20 cellular contexts compared by ENCODE assay signal in the genomic region with DNA sequence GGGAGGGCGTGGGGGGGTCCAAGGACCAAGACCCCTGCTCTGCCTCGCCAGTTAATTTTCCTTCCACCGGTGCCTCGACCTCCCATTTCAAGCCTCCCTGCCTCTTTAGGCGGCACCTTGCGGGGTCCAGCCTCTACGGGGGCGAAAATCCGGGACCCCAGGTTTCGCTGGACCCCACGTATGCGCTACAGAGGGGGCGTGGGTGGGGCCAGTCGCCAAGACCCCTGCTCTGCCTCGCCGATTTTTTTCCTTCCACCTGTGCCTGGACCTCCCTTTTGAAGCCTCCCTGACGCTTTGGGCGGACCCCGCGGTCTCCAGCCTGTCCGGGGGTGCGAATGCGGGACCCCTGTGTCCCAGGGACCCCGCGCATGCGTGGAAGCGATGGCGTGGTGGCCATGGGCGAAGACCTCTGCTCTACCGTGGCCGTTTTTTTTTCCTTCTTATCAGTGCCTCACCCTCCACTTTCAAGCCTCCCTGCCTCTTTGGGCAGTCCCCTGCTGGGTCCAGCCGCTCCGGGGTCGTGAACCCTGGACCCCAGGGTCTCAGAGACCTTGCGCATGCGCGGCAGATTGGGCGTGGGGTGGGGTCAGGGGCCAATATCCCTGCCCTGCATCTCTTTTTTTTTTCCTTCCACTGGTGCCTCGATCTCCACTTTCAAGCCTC.
DNase-seq lines count a peak whose midpoint lies in the region; ATAC-seq, FAIRE-seq and TF ChIP-seq lines count a peak whose summit lies in the region.
"Had no signal": no experiment of that assay in that cellular context is flagged by ENCODE, and none has a peak within 500 bp of the region (broad histone marks: within the 10 kb centered on the region; RNA-seq: fewer than 3 reads in every experiment).

No MANE protein-coding gene starts in this region.

- intact Hi-C loops in K562 (cut with micrococcal nuclease) = loop anchor here (1.0 to 10.0 kb wide), 2 partner anchors 222 to 279 kb away; no protein-coding TSS in a partner anchor

- peak; percentile 54 for DNase-seq in NCI-H748 (lab: John Stamatoyannopoulos, UW; ENCODE audit: unreplicated experiment)
- no peak for DNase-seq in NCI-H748 treated with DMSO at 0.1 percent for 48 hours (lab: John Stamatoyannopoulos, UW)
- DNase-seq in HEK293T (ENCODE audit: extremely low spot score) = peak; percentile 43
- no peak for DNase-seq in NT2/D1 (ENCODE audit: low read depth, low spot score)
- peak; percentile 56 to 78 (median 66) for DNase-seq in K562 (ENCODE audit: extremely low read depth in 1 of 4, low spot score in 3 of 4)
- DNase-seq in hepatic stellate cell (ENCODE audit: low spot score) = no peak
- no peak for DNase-seq in brain microvascular endothelial cell
- DNase-seq: CD8-positive, alpha-beta memory T cell; DND-41; MV-4-11; NCI-H1417 treated with DMSO at 0.1 percent for 48 hours; NCI-H187 treated with DMSO at 0.1 percent for 48 hours; Peyer's patch; T-cell had no signal

- H3K9me3 Mint-ChIP-seq in stimulated activated memory B cell treated with anti-CD40 and anti-IgM and Interleukin-4, amounts not matched to agents 10 μg/mL and 1 μg/mL and 100 μg/mL, for 72 hours = peaks cover 10% of the 10 kb centered on the region
- H3K9me3 Mint-ChIP-seq: T-cell had no signal

- H3K36me3 Mint-ChIP-seq in stimulated activated memory B cell treated with anti-CD40 and anti-IgM and Interleukin-4, amounts not matched to agents 10 μg/mL and 1 μg/mL and 100 μg/mL, for 72 hours = no peaks in the 10 kb centered on the region
- H3K36me3 Mint-ChIP-seq: CD8-positive, alpha-beta memory T cell; T-cell had no signal

- BruUV-seq in K562 (replicated peaks; lab: Mats Ljungman, UMichigan) = no TSS peak

- no peaks in the 10 kb centered on the region for H3K9me1 ChIP-seq in K562 (ENCODE audit: control insufficient read depth, insufficient read depth, low read length)

- no peaks in the 10 kb centered on the region for H3K27me3 Mint-ChIP-seq in stimulated activated memory B cell treated with anti-CD40 and anti-IgM and Interleukin-4, amounts not matched to agents 10 μg/mL and 1 μg/mL and 100 μg/mL, for 72 hours
- H3K27me3 Mint-ChIP-seq: CD8-positive, alpha-beta memory T cell; T-cell had no signal

- H4K20me1 ChIP-seq in K562 (replicated peaks; ENCODE audit: control insufficient read depth, insufficient read depth, low read length) = no peaks in the 10 kb centered on the region
- H4K20me1 ChIP-seq: BLaER1 had no signal

- H3K36me3 ChIP-seq in NT2/D1 (ENCODE audit: insufficient read depth, insufficient read length, low read length) = no peaks in the 10 kb centered on the region
- no peaks in the 10 kb centered on the region for H3K36me3 ChIP-seq in K562 (ENCODE audit: control insufficient read depth, insufficient read depth, low read length)
- H3K36me3 ChIP-seq in brain microvascular endothelial cell (replicated peaks) = no peaks in the 10 kb centered on the region
- H3K36me3 ChIP-seq: BLaER1, Peyer's patch, SJSA1 had no signal

- H3K4me3 Mint-ChIP-seq in stimulated activated memory B cell treated with anti-CD40 and anti-IgM and Interleukin-4, amounts not matched to agents 10 μg/mL and 1 μg/mL and 100 μg/mL, for 72 hours = no peak overlapping the region
- H3K4me3 Mint-ChIP-seq: CD8-positive, alpha-beta memory T cell; T-cell had no signal

- H3K27me3 ChIP-seq in NT2/D1 (ENCODE audit: insufficient read depth, insufficient read length) (peaks cover 100% of the 10 kb centered on the region), K562 (ENCODE audit: control insufficient read depth in 2 of 2, insufficient read depth in 2 of 2, low read length in 2 of 2) (peaks cover 0 to 6% of the 10 kb centered on the region in 2 experiments; a peak in 1 of 5 replicates), brain microvascular endothelial cell (replicated peaks) (no peaks in the 10 kb centered on the region)
- H3K27me3 ChIP-seq: BLaER1, Peyer's patch, SJSA1 had no signal

- H3K9ac ChIP-seq in NT2/D1 (ENCODE audit: insufficient read length, low read depth) (peak overlapping the region; percentile 85), K562 (ENCODE audit: insufficient read depth in 1 of 2, low read depth in 2 of 2, low read length in 2 of 2) (peak overlapping the region; percentile 82 to 93)
- H3K9ac ChIP-seq: BLaER1 had no signal

- no peak overlapping the region for H3K27ac Mint-ChIP-seq in stimulated activated memory B cell treated with anti-CD40 and anti-IgM and Interleukin-4, amounts not matched to agents 10 μg/mL and 1 μg/mL and 100 μg/mL, for 72 hours
- H3K27ac Mint-ChIP-seq: CD8-positive, alpha-beta memory T cell; T-cell had no signal

- TF ChIP-seq RAD21 in K562 (CRISPR knock-in tag; conservative IDR thresholded peaks at IDR 0.05 in 1 of 2, IDR thresholded peaks at IDR 0.05 in 1 of 2) = no peak

- 3% methylated on average over 16 of the region's 39 CpGs for WGBS in K562 (ENCODE audit: insufficient coverage, low coverage, missing lambda C conversion rate)

- H3K4me2 ChIP-seq in K562 (ENCODE audit: insufficient read depth, low read length) = peak overlapping the region; percentile 83
- H3K4me2 ChIP-seq: BLaER1 had no signal

- H3K79me2 ChIP-seq in K562 (ENCODE audit: control insufficient read depth, insufficient read depth, low read length) = no peaks in the 10 kb centered on the region; the same call in 2 of the 3 replicates

- TF ChIP-seq CTCF in K562 (IDR thresholded peaks at IDR 0.05 in 2 of 3, conservative IDR thresholded peaks at IDR 0.05 in 1 of 3; ENCODE audit: insufficient read depth in 2 of 3, low read depth in 1 of 3, low read length in 3 of 3) (no peak), brain microvascular endothelial cell (IDR thresholded peaks at IDR 0.05; ENCODE audit: low read depth, low read length, missing control alignments) (no peak)

- POLR2A ChIA-PET in HEK293T (lab: Yijun Ruan, JAX) (no interaction called here), K562 (lab: Yijun Ruan, JAX) (no interaction called here)

- H3K27ac ChIP-seq in K562 (ENCODE audit: extremely low read depth, low read depth, low read length) (peak overlapping the region; percentile 72), brain microvascular endothelial cell (no peak overlapping the region)
- H3K27ac ChIP-seq: BLaER1, Peyer's patch, SJSA1 had no signal

- no peak for TF ChIP-seq EP300 in K562 (IDR thresholded peaks at IDR 0.05; ENCODE audit: low read length)

- H3K4me1 ChIP-seq in NT2/D1 (ENCODE audit: insufficient read depth, insufficient read length) (peaks cover 37% of the 10 kb centered on the region), K562 (replicated peaks in 1 of 2; ENCODE audit: control insufficient read depth in 2 of 2, insufficient read depth in 2 of 2, low read length in 2 of 2) (peaks cover 29 to 100% of the 10 kb centered on the region in 2 experiments)
- H3K4me1 ChIP-seq: BLaER1, Peyer's patch, SJSA1 had no signal

- H3K9me3 ChIP-seq in NT2/D1 (ENCODE audit: insufficient read depth, low read length) = no peaks in the 10 kb centered on the region
- no peaks in the 10 kb centered on the region for H3K9me3 ChIP-seq in K562 (replicated peaks; ENCODE audit: control insufficient read depth, insufficient read depth, low read depth, low read length)

- FAIRE-seq in K562 (lab: Jason Lieb, UNC) = peak; percentile 54
- FAIRE-seq: A204.1, H54, HTR-8/SVneo had no signal

- no peak for TF ChIP-seq POLR2A in K562 (conservative IDR thresholded peaks at IDR 0.05)

- H2AFZ ChIP-seq in K562 (ENCODE audit: low read depth, low read length) = peak overlapping the region; percentile 98

- H3K4me1 Mint-ChIP-seq in stimulated activated memory B cell treated with anti-CD40 and anti-IgM and Interleukin-4, amounts not matched to agents 10 μg/mL and 1 μg/mL and 100 μg/mL, for 72 hours = no peaks in the 10 kb centered on the region
- H3K4me1 Mint-ChIP-seq: CD8-positive, alpha-beta memory T cell; T-cell had no signal

- H3K4me3 ChIP-seq in NT2/D1 (ENCODE audit: insufficient read length, low read depth) (peak overlapping the region; percentile 73), K562 (peak overlapping the region; percentile 35), brain microvascular endothelial cell (ENCODE audit: low read depth, low read length) (no peak overlapping the region)
- H3K4me3 ChIP-seq: BLaER1, Peyer's patch, SJSA1 had no signal

- in situ Hi-C loops in K562 (cut with MboI) = no loop called here
- in situ Hi-C loops in brain microvascular endothelial cell (cut with HindIII; ENCODE audit: low pct_ligation_motif_present, low sequenced_read_pairs) = no loop called here

- peak; percentile 21 for ATAC-seq in K562
- no peak for ATAC-seq in stimulated activated memory B cell treated with anti-CD40 and anti-IgM and Interleukin-4, amounts not matched to agents 10 μg/mL and 1 μg/mL and 100 μg/mL, for 72 hours
- ATAC-seq: T-cell had no signal

- CTCF ChIA-PET in HEK293T (lab: Yijun Ruan, JAX) (no interaction called here), K562 (lab: Yijun Ruan, JAX; ENCODE audit: low intra/inter-chr PET ratio) (no interaction called here)

TF ChIP-seq in HEK293T, 16 proteins besides CTCF, POLR2A, EP300 and RAD21:
- TF ChIP-seq L3MBTL2 (conservative IDR thresholded peaks at IDR 0.05) = peak; percentile 76
- no peak for TF ChIP-seq HDGF (IDR thresholded peaks at IDR 0.05; ENCODE audit: borderline replicate concordance)
TF ChIP-seq in HEK293T: peak in this region for 1.

TF ChIP-seq in K562, 482 proteins besides CTCF, POLR2A, EP300 and RAD21 (continues in another document):
- TF ChIP-seq PML (IDR thresholded peaks at IDR 0.05; ENCODE audit: low read length) (no peak), L3MBTL2 (IDR thresholded peaks at IDR 0.05) (peak; percentile 80), TCFL5 (CRISPR knock-in tag; conservative IDR thresholded peaks at IDR 0.05) (no peak), FIP1L1 (IDR thresholded peaks at IDR 0.05; ENCODE audit: low read depth, low read length, poor library complexity, severe bottlenecking) (no peak), CHD2 (IDR thresholded peaks at IDR 0.05; ENCODE audit: low read depth, low read length) (no peak)
- TF ChIP-seq, protein P1, sequence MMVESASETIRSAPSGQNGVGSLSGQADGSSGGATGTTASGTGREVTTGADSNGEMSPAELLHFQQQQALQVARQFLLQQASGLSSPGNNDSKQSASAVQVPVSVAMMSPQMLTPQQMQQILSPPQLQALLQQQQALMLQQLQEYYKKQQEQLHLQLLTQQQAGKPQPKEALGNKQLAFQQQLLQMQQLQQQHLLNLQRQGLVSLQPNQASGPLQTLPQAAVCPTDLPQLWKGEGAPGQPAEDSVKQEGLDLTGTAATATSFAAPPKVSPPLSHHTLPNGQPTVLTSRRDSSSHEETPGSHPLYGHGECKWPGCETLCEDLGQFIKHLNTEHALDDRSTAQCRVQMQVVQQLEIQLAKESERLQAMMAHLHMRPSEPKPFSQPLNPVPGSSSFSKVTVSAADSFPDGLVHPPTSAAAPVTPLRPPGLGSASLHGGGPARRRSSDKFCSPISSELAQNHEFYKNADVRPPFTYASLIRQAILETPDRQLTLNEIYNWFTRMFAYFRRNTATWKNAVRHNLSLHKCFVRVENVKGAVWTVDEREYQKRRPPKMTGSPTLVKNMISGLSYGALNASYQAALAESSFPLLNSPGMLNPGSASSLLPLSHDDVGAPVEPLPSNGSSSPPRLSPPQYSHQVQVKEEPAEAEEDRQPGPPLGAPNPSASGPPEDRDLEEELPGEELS (CRISPR knock-in tag; IDR thresholded peaks at IDR 0.05; ENCODE audit: borderline replicate concordance) = no peak

Comparison
In these comparisons a context has a peak if more than half of its experiments do, and no peak if none do; other contexts are left out.
1. DNase-seq: peak in NCI-H748 (single experiment), HEK293T (single experiment) and K562 (4 of 4); none in NCI-H748 treated with DMSO at 0.1 percent for 48 hours (single experiment), NT2/D1 (single experiment), hepatic stellate cell (single experiment) and brain microvascular endothelial cell (single experiment).